In the genomic region with DNA sequence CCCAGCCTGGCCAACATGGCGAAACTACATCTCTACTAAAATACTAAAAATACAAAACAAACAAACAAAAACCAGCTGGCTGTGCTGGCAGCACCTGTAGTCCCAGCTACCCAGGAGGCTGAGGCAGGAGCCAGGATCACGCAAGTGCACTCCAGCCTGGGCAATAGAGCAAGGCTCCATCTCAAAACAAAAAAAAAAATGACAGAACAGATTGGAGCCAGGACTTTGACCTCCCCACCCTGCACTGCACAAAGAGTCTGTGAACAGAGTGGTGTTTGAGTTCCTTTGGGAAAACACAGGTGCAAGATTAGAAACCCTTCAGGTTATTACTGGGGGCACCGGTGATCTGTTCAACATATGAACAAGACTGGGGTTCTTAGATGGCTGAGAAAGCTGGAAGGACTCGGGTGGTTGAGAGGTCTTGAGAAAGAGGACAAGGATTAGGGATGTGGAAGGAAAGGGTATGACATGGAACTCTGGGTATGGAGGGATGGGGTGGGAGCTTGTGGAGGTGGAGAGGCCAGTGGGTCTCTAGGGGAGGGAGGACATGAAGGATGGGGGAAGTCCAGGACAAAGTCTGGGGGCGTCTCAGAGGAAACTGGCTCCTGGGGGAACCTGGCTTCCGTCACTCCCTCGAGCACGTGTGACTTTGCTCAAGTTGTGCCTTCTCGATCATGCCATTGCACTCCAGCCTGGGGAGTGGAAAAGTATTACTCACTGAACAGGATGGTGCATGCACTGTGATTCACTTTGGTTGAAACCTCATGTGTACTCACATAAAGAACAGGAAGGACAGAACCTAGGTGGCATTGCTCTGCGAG, we compare ENCODE assay signal across 8 cellular contexts. TPM values are rescaled to one million over a fixed set of nuclear protein-coding genes. Genes with fewer than 3 reads are reported as not detected.
A peak's percentile ranks its signal among the peaks of the same experiment; 100 is the strongest.
DNase-seq lines count a peak whose midpoint lies in the region; ATAC-seq and TF ChIP-seq lines count a peak whose summit lies in the region.

No MANE protein-coding gene starts in this region.

- TF ChIP-seq CTCF in fibroblast of villous mesenchyme (IDR thresholded peaks at IDR 0.05; ENCODE audit: insufficient read depth, low read depth, low read length): no peak

- peak; percentile 73 for DNase-seq in HT1080 (ENCODE audit: low read depth)
- DNase-seq in activated T-cell treated with anti-CD3 and anti-CD28 coated beads, Interleukin-2, amount 50 U/mL, for 48 hours: peak; percentile 73 to 74
- DNase-seq in fibroblast of villous mesenchyme (ENCODE audit: low read depth): peak; percentile 45
- DNase-seq in stimulated activated naive CD4-positive, alpha-beta T cell (lab: John Stamatoyannopoulos, UW): peak in 5 of 6 experiments; percentile 16 to 52 (median 33)
- DNase-seq in DMS79 (lab: John Stamatoyannopoulos, UW): no peak
- no peak for DNase-seq in SW480 (ENCODE audit: low spot score)
- no peak for DNase-seq in NCI-H187 (lab: John Stamatoyannopoulos, UW)

- ATAC-seq in HG03097 (IDR thresholded peaks at IDR 0.05; ENCODE audit: low FRiP score, unreplicated experiment): no peak

- H3K4me3 ChIP-seq in fibroblast of villous mesenchyme (ENCODE audit: low read depth, low read length): no peak overlapping the region

RNA-seq across cellular contexts. Expression of a gene that starts 25.9 kb away (rescaled TPM):
- total RNA-seq in HT1080 (2014; rRNA removed; shearing (Covaris generic)): 11.7 and 13.7 TPM in 2 replicates
- polyA plus RNA-seq in HT1080 (2015; cell fraction: cytosol; rRNA removed): 46.1 and 53.6 TPM in 2 replicates
- 73.1 and 78.3 TPM in 2 replicates for polyA plus RNA-seq in HT1080 (2015; cell fraction: nucleus; rRNA removed)
- 115 and 162 TPM in 2 replicates for total RNA-seq in fibroblast of villous mesenchyme

RNA-seq across cellular contexts. Expression of a gene that starts 26.7 kb away (rescaled TPM):
- 140 and 203 TPM in 2 replicates for total RNA-seq in HT1080 (2014; rRNA removed; shearing (Covaris generic))
- 22.9 and 44.1 TPM in 2 replicates for polyA plus RNA-seq in HT1080 (2015; cell fraction: cytosol; rRNA removed)
- polyA plus RNA-seq in HT1080 (2015; cell fraction: nucleus; rRNA removed): 53.5 and 58.4 TPM in 2 replicates
- 76.9 and 101 TPM in 2 replicates for total RNA-seq in fibroblast of villous mesenchyme

RNA-seq across cellular contexts. Expression of a gene that starts 27.5 kb away (rescaled TPM):
- total RNA-seq in HT1080 (2014; rRNA removed; shearing (Covaris generic)): 0.70 and 1.1 TPM in 2 replicates
- 0.26 and 0.49 TPM in 2 replicates for polyA plus RNA-seq in HT1080 (2015; cell fraction: cytosol; rRNA removed)
- 0.59 and 0.90 TPM in 2 replicates for polyA plus RNA-seq in HT1080 (2015; cell fraction: nucleus; rRNA removed)
- total RNA-seq in fibroblast of villous mesenchyme: 0.32 and 0.43 TPM in 2 replicates

RNA-seq across cellular contexts. Expression of a gene that starts 37.3 kb away (rescaled TPM):
- total RNA-seq in HT1080 (2014; rRNA removed; shearing (Covaris generic)): 3.4 and 6.5 TPM in 2 replicates
- 9.8 and 9.9 TPM in 2 replicates for polyA plus RNA-seq in HT1080 (2015; cell fraction: cytosol; rRNA removed)
- polyA plus RNA-seq in HT1080 (2015; cell fraction: nucleus; rRNA removed): 15.1 and 17.0 TPM in 2 replicates
- 3.0 and 3.9 TPM in 2 replicates for total RNA-seq in fibroblast of villous mesenchyme

RNA-seq across cellular contexts. Expression of a gene that starts 41.2 kb away (rescaled TPM):
- total RNA-seq in HT1080 (2014; rRNA removed; shearing (Covaris generic)): 3.9 and 8.7 TPM in 2 replicates
- 5.0 and 6.4 TPM in 2 replicates for polyA plus RNA-seq in HT1080 (2015; cell fraction: cytosol; rRNA removed)
- polyA plus RNA-seq in HT1080 (2015; cell fraction: nucleus; rRNA removed): 6.7 and 8.3 TPM in 2 replicates
- 39.7 and 44.8 TPM in 2 replicates for total RNA-seq in fibroblast of villous mesenchyme

Comparison
In these comparisons a context has a peak if more than half of its experiments do, and no peak if none do; other contexts are left out.
1. DNase-seq: peak in HT1080 (single experiment), activated T-cell treated with anti-CD3 and anti-CD28 coated beads, Interleukin-2, amount 50 U/mL, for 48 hours (2 of 2), fibroblast of villous mesenchyme (single experiment) and stimulated activated naive CD4-positive, alpha-beta T cell (5 of 6); none in DMS79 (single experiment), SW480 (single experiment) and NCI-H187 (0 of 2).